15 cellular contexts compared by ENCODE assay signal in the genomic region with DNA sequence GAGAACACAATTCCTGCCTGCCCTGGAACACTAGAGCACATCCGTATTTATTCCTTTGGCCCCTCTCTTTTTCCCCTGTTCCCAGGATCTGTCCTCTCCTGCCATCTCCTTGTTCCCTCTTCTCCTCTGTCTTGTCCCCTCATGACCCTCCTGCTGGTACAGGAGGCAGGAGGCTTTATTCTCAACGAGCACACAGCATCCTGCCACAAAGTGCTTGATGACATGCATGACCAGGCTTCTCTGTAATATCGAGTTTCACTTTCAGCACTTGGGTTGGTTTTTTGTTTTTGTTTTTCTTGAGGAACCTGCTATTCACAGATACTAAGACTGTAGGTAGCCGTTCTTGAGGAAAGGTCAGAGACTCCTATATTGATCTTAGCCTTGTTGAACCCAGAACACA. TPM values are rescaled to one million over a fixed set of nuclear protein-coding genes. Genes with fewer than 3 reads are reported as not detected.
DNase-seq lines count a peak whose midpoint lies in the region; ATAC-seq, FAIRE-seq and TF ChIP-seq lines count a peak whose summit lies in the region.
"Had no signal": no experiment of that assay in that cellular context is flagged by ENCODE, and none has a peak within 500 bp of the region (broad histone marks: within the 10 kb centered on the region; RNA-seq: fewer than 3 reads in every experiment).

No MANE protein-coding gene starts in this region.

- H4K20me1 ChIP-seq in BLaER1 (no peaks in the 10 kb centered on the region), astrocyte (ENCODE audit: insufficient read depth, low read length) (no peaks in the 10 kb centered on the region)

- 61 to 63% methylated on average over 4 of the region's 4 CpGs for WGBS in tibial nerve, 2 donors

- H3K27me3 Mint-ChIP-seq in astrocyte (ENCODE audit: low read depth, unreplicated experiment) = peaks cover 3% of the 10 kb centered on the region

- H3K27me3 ChIP-seq in BLaER1 = peaks cover 46% of the 10 kb centered on the region
- no peaks in the 10 kb centered on the region for H3K27me3 ChIP-seq in astrocyte (ENCODE audit: insufficient read depth, low read length)
- peaks cover 0 to 12% of the 10 kb centered on the region in 2 donors for H3K27me3 ChIP-seq in tibial nerve

- H3K9me3 ChIP-seq in BLaER1 (peaks cover 3% of the 10 kb centered on the region; the same call in 1 of the 2 replicates), astrocyte (ENCODE audit: insufficient read depth, low read depth, low read length) (no peaks in the 10 kb centered on the region), tibial nerve (no peaks in the 10 kb centered on the region)

- H3K79me2 ChIP-seq in astrocyte (ENCODE audit: insufficient read depth, low read length) = no peaks in the 10 kb centered on the region

- H3K9ac ChIP-seq in BLaER1 (no peak overlapping the region), astrocyte (ENCODE audit: low read length) (no peak overlapping the region)

- no peaks in the 10 kb centered on the region for H3K4me1 Mint-ChIP-seq in astrocyte (ENCODE audit: low read depth, unreplicated experiment)

- no peak overlapping the region for H3K4me3 ChIP-seq in BLaER1
- no peak overlapping the region for H3K4me3 ChIP-seq in astrocyte (ENCODE audit: insufficient read depth, low read depth, low read length)
- H3K4me3 ChIP-seq in tibial nerve = no peak overlapping the region

- no peak for TF ChIP-seq EP300 in tibial nerve (IDR thresholded peaks at IDR 0.05)

- H3K4me2 ChIP-seq in BLaER1 (peak overlapping the region; percentile 77), astrocyte (ENCODE audit: low read length) (no peak overlapping the region)

- H3K27ac Mint-ChIP-seq in astrocyte (ENCODE audit: unreplicated experiment) = peak overlapping the region; percentile 58

- no peaks in the 10 kb centered on the region for H3K36me3 ChIP-seq in BLaER1
- H3K36me3 ChIP-seq in astrocyte (ENCODE audit: insufficient read depth, low read length) = no peaks in the 10 kb centered on the region
- H3K36me3 ChIP-seq in tibial nerve = no peaks in the 10 kb centered on the region

- FAIRE-seq in astrocyte (lab: Jason Lieb, UNC) = no peak
- FAIRE-seq: urothelium cell line had no signal

- DNase-seq in astrocyte (ENCODE audit: low read depth) = no peak
- no peak for DNase-seq in tibial nerve (ENCODE audit: low spot score in 2 of 2)
- no peak for DNase-seq in NCI-H345 treated with DMSO at 0.1 percent for 48 hours (lab: John Stamatoyannopoulos, UW; ENCODE audit: unreplicated experiment)
- DNase-seq in NCI-H446 treated with DMSO at 0.1 percent for 48 hours (lab: John Stamatoyannopoulos, UW) = no peak
- DNase-seq: AML-193, NCI-H82, SIG-M5 had no signal

- H3K27ac ChIP-seq in BLaER1 (peak overlapping the region; percentile 73; the same call in 1 of the 2 replicates), astrocyte (ENCODE audit: low read depth, low read length) (no peak overlapping the region), tibial nerve (no peak overlapping the region)

- no peaks in the 10 kb centered on the region for H3K9me3 Mint-ChIP-seq in astrocyte (ENCODE audit: unreplicated experiment)
- H3K9me3 Mint-ChIP-seq: activated naive CD4-positive, alpha-beta T cell treated with anti-CD3 and anti-CD28 coated beads, Interleukin-2, amount 50 U/mL, for 72 hours had no signal

- H3K4me1 ChIP-seq in BLaER1 = peaks cover 21% of the 10 kb centered on the region
- H3K4me1 ChIP-seq in astrocyte (ENCODE audit: insufficient read depth, low read length) = no peaks in the 10 kb centered on the region
- peaks cover 0 to 3% (median 0%) of the 10 kb centered on the region in 4 donors for H3K4me1 ChIP-seq in tibial nerve

- peak; percentile 75 for ATAC-seq in GM18858 (IDR thresholded peaks at IDR 0.05; ENCODE audit: unreplicated experiment)
- peak; percentile 80 for ATAC-seq in HG03469 (IDR thresholded peaks at IDR 0.05; ENCODE audit: unreplicated experiment)
- ATAC-seq in HG02759 (IDR thresholded peaks at IDR 0.05; ENCODE audit: unreplicated experiment) = no peak
- ATAC-seq: activated naive CD4-positive, alpha-beta T cell treated with anti-CD3 and anti-CD28 coated beads, Interleukin-2, amount 50 U/mL, for 72 hours had no signal

- H3K36me3 Mint-ChIP-seq in astrocyte (ENCODE audit: low read depth, unreplicated experiment) = no peaks in the 10 kb centered on the region
- H3K36me3 Mint-ChIP-seq: activated naive CD4-positive, alpha-beta T cell treated with anti-CD3 and anti-CD28 coated beads, Interleukin-2, amount 50 U/mL, for 72 hours had no signal

- no peak for TF ChIP-seq POLR2A in tibial nerve (IDR thresholded peaks at IDR 0.05)

- no peak for TF ChIP-seq CTCF in astrocyte (IDR thresholded peaks at IDR 0.05; ENCODE audit: insufficient read depth, low read depth, low read length)
- TF ChIP-seq CTCF in tibial nerve (IDR thresholded peaks at IDR 0.05) = no peak

- no peak overlapping the region for H2AFZ ChIP-seq in astrocyte (ENCODE audit: low read depth, low read length)

- H3K4me3 Mint-ChIP-seq in astrocyte (ENCODE audit: unreplicated experiment) = no peak overlapping the region

RNA-seq across cellular contexts. Expression of a gene that starts 35.3 kb away (rescaled TPM):
- 1.4 and 2.0 TPM in 2 replicates for total RNA-seq in astrocyte
- total RNA-seq in tibial nerve = under 1 TPM in 1 of 4 donors, not detected in 3; 0.30 TPM
- total RNA-seq: chondrocyte, smooth muscle cell had no signal
